Comparison of ENCODE assay signal across 8 cellular contexts in the genomic region with DNA sequence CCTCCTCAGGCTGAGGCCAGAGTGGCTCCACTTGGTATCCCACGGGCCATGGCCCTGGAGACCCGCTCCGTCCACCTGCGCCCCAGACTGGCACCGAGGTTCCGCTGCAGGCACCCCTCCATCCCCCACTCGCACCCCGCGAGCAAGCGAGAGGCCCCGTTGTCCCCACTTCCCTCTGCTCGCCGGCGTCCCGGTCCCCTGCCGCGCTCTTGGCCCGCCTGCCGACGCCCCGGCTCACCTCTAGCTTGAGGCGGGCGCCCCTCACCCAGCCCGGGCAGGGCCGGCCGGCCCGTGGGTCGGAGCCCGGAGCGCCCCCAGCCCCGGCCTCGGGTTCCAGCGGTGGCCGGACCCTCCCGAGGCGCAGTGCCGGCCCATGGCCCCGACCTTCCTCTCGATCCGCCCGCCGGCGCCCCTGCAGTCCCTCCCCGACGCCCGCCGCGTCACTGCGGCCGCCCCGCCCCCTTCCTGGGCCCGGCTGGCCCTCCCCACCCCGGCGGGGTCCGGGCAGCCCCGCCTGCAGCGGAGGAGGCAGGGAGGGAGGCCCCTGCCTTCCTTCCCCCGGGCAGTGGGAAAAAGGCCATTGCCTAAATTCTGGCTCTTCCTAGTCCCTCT. TPM values are rescaled to one million over a fixed set of nuclear protein-coding genes. Genes with fewer than 3 reads are reported as not detected.
DNase-seq lines count a peak whose midpoint lies in the region; ATAC-seq and TF ChIP-seq lines count a peak whose summit lies in the region.

PITPNM1 (minus strand) TSS at position 414 of the 612 bp plus-strand sequence. CDS start 1,183 bp downstream, outside the sequence.

- H3K79me2 ChIP-seq in GM23338 (replicated peaks; ENCODE audit: insufficient read depth) = peaks cover 5% of the 10 kb centered on the region; the same call in 1 of the 2 replicates

- peak; percentile 33 to 40 for DNase-seq in AML-193 (lab: John Stamatoyannopoulos, UW)
- peak; percentile 75 for DNase-seq in GM23338 (ENCODE audit: low spot score)
- DNase-seq in OCI-M1 (lab: John Stamatoyannopoulos, UW) = peak; percentile 79
- peak; percentile 76 for DNase-seq in activated T-helper 1 cell treated with anti-CD3 and anti-CD28 coated beads, Interleukin-12 subunit alpha, Interleukin-12 subunit beta, Interleukin-2, Interleukin-4 antibody, amounts not matched to agents 30 ng/mL and 10 ng/mL and 1 ng/mL, durations not matched to agents 14 hours and 24 hours and 36 hours (ENCODE audit: low spot score)
- DNase-seq in fibroblast of peridontal ligament (ENCODE audit: extremely low read depth) = peak; percentile 14
- peak; percentile 76 for DNase-seq in natural killer cell

- H3K9ac ChIP-seq in subcutaneous abdominal adipose tissue (ENCODE audit: low read length in 5 of 5) = peak within 1 kb of the TSS in 4 of 5 donors; percentile 69 to 79 (median 69)

- H3K27ac ChIP-seq in GM23338 (ENCODE audit: low read depth) (peak within 1 kb of the TSS; percentile 55; the same call in 1 of the 2 replicates), subcutaneous abdominal adipose tissue (ENCODE audit: low read depth, low read length) (peak within 1 kb of the TSS; percentile 87)

- H3K4me1 Mint-ChIP-seq in GM23338 (peaks cover 26% of the 10 kb centered on the region), natural killer cell (peaks cover 40 to 65% of the 10 kb centered on the region in 2 donors)
- H3K4me1 Mint-ChIP-seq in activated T-helper 1 cell treated with anti-CD3 and anti-CD28 coated beads, Interleukin-12 subunit alpha, Interleukin-12 subunit beta, Interleukin-2, Interleukin-4 antibody, amounts not matched to agents 30 ng/mL and 10 ng/mL and 1 ng/mL, durations not matched to agents 14 hours and 24 hours and 36 hours (ENCODE audit: low read depth) = peaks cover 54% of the 10 kb centered on the region

- H4K20me1 ChIP-seq in GM23338 (replicated peaks; ENCODE audit: insufficient read depth) = peaks cover 15% of the 10 kb centered on the region

- peaks cover 16% of the 10 kb centered on the region; the same call in 1 of the 2 replicates for H3F3A ChIP-seq in GM23338 (replicated peaks; ENCODE audit: low read depth)

- peaks cover 27% of the 10 kb centered on the region for H3K4me1 ChIP-seq in GM23338 (ENCODE audit: insufficient read depth)
- peaks cover 2 to 54% (median 46%) of the 10 kb centered on the region in 5 donors for H3K4me1 ChIP-seq in subcutaneous abdominal adipose tissue (ENCODE audit: control insufficient read depth in 5 of 5, insufficient read depth in 5 of 5, low read length in 5 of 5)

- H3K27me3 Mint-ChIP-seq in GM23338 (ENCODE audit: insufficient read depth, low read depth, poor library complexity) (peaks cover 24% of the 10 kb centered on the region), natural killer cell (ENCODE audit: low read depth in 2 of 2) (peaks cover 0 to 3% of the 10 kb centered on the region in 2 donors)
- no peaks in the 10 kb centered on the region for H3K27me3 Mint-ChIP-seq in activated T-helper 1 cell treated with anti-CD3 and anti-CD28 coated beads, Interleukin-12 subunit alpha, Interleukin-12 subunit beta, Interleukin-2, Interleukin-4 antibody, amounts not matched to agents 30 ng/mL and 10 ng/mL and 1 ng/mL, durations not matched to agents 14 hours and 24 hours and 36 hours (ENCODE audit: insufficient read depth)

- intact Hi-C loops in activated T-helper 1 cell treated with anti-CD3 and anti-CD28 coated beads, Interleukin-12 subunit alpha, Interleukin-12 subunit beta, Interleukin-2, Interleukin-4 antibody, amounts not matched to agents 30 ng/mL and 10 ng/mL and 1 ng/mL, durations not matched to agents 14 hours and 24 hours and 36 hours (cut with micrococcal nuclease) = loop anchor here (5.0 kb wide), 2 partner anchors 218 to 238 kb away; partner anchors contain the start of genes ANKRD13D and GRK2
- intact Hi-C loops in natural killer cell (cut with micrococcal nuclease) = loop anchor here (1.0 to 10.0 kb wide), 5 partner anchors 20 to 238 kb away; partner anchors contain the start of genes GRK2, PPP1CA and TBC1D10C

- peak within 1 kb of the TSS; percentile 14; the same call in 1 of the 2 replicates for H2AFZ ChIP-seq in GM23338

- TF ChIP-seq CTCF in GM23338 (conservative IDR thresholded peaks at IDR 0.05; ENCODE audit: low read depth in 2 of 2) = no peak
- TF ChIP-seq CTCF in natural killer cell (IDR thresholded peaks at IDR 0.05) = no peak

- H3K4me3 Mint-ChIP-seq in GM23338 (peak within 1 kb of the TSS; percentile 84), natural killer cell (peak within 1 kb of the TSS; percentile 92)
- peak within 1 kb of the TSS; percentile 92 for H3K4me3 Mint-ChIP-seq in activated T-helper 1 cell treated with anti-CD3 and anti-CD28 coated beads, Interleukin-12 subunit alpha, Interleukin-12 subunit beta, Interleukin-2, Interleukin-4 antibody, amounts not matched to agents 30 ng/mL and 10 ng/mL and 1 ng/mL, durations not matched to agents 14 hours and 24 hours and 36 hours

- H3K9me3 Mint-ChIP-seq in GM23338 (peaks cover 3% of the 10 kb centered on the region; the same call in 1 of the 3 replicates), natural killer cell (no peaks in the 10 kb centered on the region)
- H3K9me3 Mint-ChIP-seq in activated T-helper 1 cell treated with anti-CD3 and anti-CD28 coated beads, Interleukin-12 subunit alpha, Interleukin-12 subunit beta, Interleukin-2, Interleukin-4 antibody, amounts not matched to agents 30 ng/mL and 10 ng/mL and 1 ng/mL, durations not matched to agents 14 hours and 24 hours and 36 hours = no peaks in the 10 kb centered on the region

- H3K4me2 ChIP-seq in GM23338 = peak within 1 kb of the TSS; percentile 95

- peak; percentile 18 for ATAC-seq in GM23338
- peak; percentile 16 to 32 (median 21) for ATAC-seq in natural killer cell
- no peak for ATAC-seq in GM21737 (IDR thresholded peaks at IDR 0.05; ENCODE audit: unreplicated experiment)

- H3K36me3 Mint-ChIP-seq in GM23338 (ENCODE audit: low read depth) (peaks cover 16% of the 10 kb centered on the region), natural killer cell (peaks cover 7% of the 10 kb centered on the region)
- H3K36me3 Mint-ChIP-seq in activated T-helper 1 cell treated with anti-CD3 and anti-CD28 coated beads, Interleukin-12 subunit alpha, Interleukin-12 subunit beta, Interleukin-2, Interleukin-4 antibody, amounts not matched to agents 30 ng/mL and 10 ng/mL and 1 ng/mL, durations not matched to agents 14 hours and 24 hours and 36 hours (ENCODE audit: low read depth) = peaks cover 27% of the 10 kb centered on the region

- H3K27ac Mint-ChIP-seq in GM23338 (peak within 1 kb of the TSS; percentile 52; the same call in 1 of the 2 replicates), natural killer cell (peak within 1 kb of the TSS; percentile 95 to 97)
- H3K27ac Mint-ChIP-seq in activated T-helper 1 cell treated with anti-CD3 and anti-CD28 coated beads, Interleukin-12 subunit alpha, Interleukin-12 subunit beta, Interleukin-2, Interleukin-4 antibody, amounts not matched to agents 30 ng/mL and 10 ng/mL and 1 ng/mL, durations not matched to agents 14 hours and 24 hours and 36 hours = peak within 1 kb of the TSS; percentile 96

- H3K9me2 ChIP-seq in GM23338 (ENCODE audit: insufficient read depth) = no peaks in the 10 kb centered on the region

- H3K36me3 ChIP-seq in GM23338 (ENCODE audit: insufficient read depth) (0 out of 2 replicates have a peak, but pooled peaks cover 4% of the 10 kb centered on the region), subcutaneous abdominal adipose tissue (ENCODE audit: control insufficient read depth in 5 of 5, insufficient read depth in 5 of 5, low read length in 5 of 5) (peaks cover 0 to 17% (median 3%) of the 10 kb centered on the region in 5 donors)

- no peaks in the 10 kb centered on the region for H3K9me3 ChIP-seq in subcutaneous abdominal adipose tissue (ENCODE audit: control insufficient read depth in 5 of 5, low read length in 5 of 5)

- H3K4me3 ChIP-seq in GM23338 = peak within 1 kb of the TSS; percentile 91
- H3K4me3 ChIP-seq in subcutaneous abdominal adipose tissue (ENCODE audit: low read depth in 1 of 5, low read length in 5 of 5) = peak within 1 kb of the TSS; percentile 53 to 79 (median 72)

- no peaks in the 10 kb centered on the region; the same call in 1 of the 2 replicates for H3K27me3 ChIP-seq in GM23338 (ENCODE audit: insufficient read depth)
- peaks cover 0 to 3% (median 0%) of the 10 kb centered on the region in 5 donors for H3K27me3 ChIP-seq in subcutaneous abdominal adipose tissue (ENCODE audit: control insufficient read depth in 5 of 5, insufficient read depth in 4 of 5, low read length in 5 of 5)

TF ChIP-seq in GM23338, 12 proteins besides CTCF, POLR2A, EP300 and RAD21:
- TF ChIP-seq POLR2AphosphoS5 (IDR thresholded peaks at IDR 0.05; ENCODE audit: low read depth) (peak; percentile 47; the same call in 1 of the 2 replicates), CREB1 (CRISPR knock-in tag; IDR thresholded peaks at IDR 0.05; ENCODE audit: low read depth) (peak; percentile 70), STAT1 (IDR thresholded peaks at IDR 0.05; ENCODE audit: unreplicated experiment) (no peak)
TF ChIP-seq in GM23338: peak in this region for 2.

RNA-seq across cellular contexts. Expression of gene PITPNM1, which starts in this region (rescaled TPM):
- 46.8 and 57.1 TPM in 2 replicates for total RNA-seq in GM23338 (2014; rRNA removed; shearing (Covaris generic))
- 8.7 and 9.1 TPM in 2 replicates for polyA plus RNA-seq in GM23338 (2016; fragmentation: Nextera tagmentation; extraction: Ambion mirVana)
- 138 and 140 TPM in 2 replicates for total RNA-seq in activated T-helper 1 cell treated with anti-CD3 and anti-CD28 coated beads, Interleukin-12 subunit alpha, Interleukin-12 subunit beta, Interleukin-2, Interleukin-4 antibody, amounts not matched to agents 30 ng/mL and 10 ng/mL and 1 ng/mL, durations not matched to agents 14 hours and 24 hours and 36 hours
- total RNA-seq in natural killer cell = 100 to 1,000 TPM in 2 of 3 donors, 10 to 100 TPM in 1; 99.9 to 135 (median 123) TPM

Comparison
In these comparisons a context has a peak if more than half of its experiments do, and no peak if none do; other contexts are left out.
1. DNase-seq: peak in every context shown above with its lines; median percentile 79 in OCI-M1; 76 in activated T-helper 1 cell treated with anti-CD3 and anti-CD28 coated beads, Interleukin-12 subunit alpha, Interleukin-12 subunit beta, Interleukin-2, Interleukin-4 antibody, amounts not matched to agents 30 ng/mL and 10 ng/mL and 1 ng/mL, durations not matched to agents 14 hours and 24 hours and 36 hours; 76 in natural killer cell; 75 in GM23338; 36 in AML-193; 14 in fibroblast of peridontal ligament.